In genomic region chr4:153115322-153116100, GRCh38 we compare ENCODE assay signal across 8 cellular contexts.
DNase-seq lines count a peak whose midpoint lies in the region; ATAC-seq and TF ChIP-seq lines count a peak whose summit lies in the region.

No MANE protein-coding gene starts in this region.

- no peaks in the 10 kb centered on the region for H3K9me2 ChIP-seq in OCI-LY1 (ENCODE audit: low read depth, low read length)

- peak overlapping the region; percentile 76 for H3K27ac ChIP-seq in OCI-LY1 (ENCODE audit: low read depth, low read length, poor library complexity, severe bottlenecking)

- H3F3A ChIP-seq in OCI-LY1 (ENCODE audit: insufficient read depth, low read length): no peaks in the 10 kb centered on the region

- ATAC-seq in HG02678 (IDR thresholded peaks at IDR 0.05; ENCODE audit: unreplicated experiment): peak; percentile 66
- peak; percentile 80 for ATAC-seq in Right ventricle myocardium superior (ENCODE audit: poor library complexity)

- H3K4me3 ChIP-seq in GM08714 (ENCODE audit: low read length): peak overlapping the region; percentile 24; the same call in 1 of the 2 replicates
- H3K4me3 ChIP-seq in OCI-LY1 (ENCODE audit: low read depth, low read length, poor library complexity, severe bottlenecking): peak overlapping the region; percentile 18

- H3K36me3 ChIP-seq in OCI-LY1 (ENCODE audit: insufficient read depth, low read length): no peaks in the 10 kb centered on the region

- no peak for TF ChIP-seq CTCF in OCI-LY1 (IDR thresholded peaks at IDR 0.05; ENCODE audit: low read length)

- no peaks in the 10 kb centered on the region for H4K20me1 ChIP-seq in OCI-LY1 (ENCODE audit: insufficient read depth, low read length)

- no peak overlapping the region for H2AFZ ChIP-seq in OCI-LY1 (ENCODE audit: low read length)

- H3K9ac ChIP-seq in OCI-LY1 (ENCODE audit: low read length): no peak overlapping the region; the same call in 1 of the 2 replicates

- H3K4me2 ChIP-seq in OCI-LY1 (ENCODE audit: low read length): peak overlapping the region; percentile 46

- no peaks in the 10 kb centered on the region for H3K79me2 ChIP-seq in OCI-LY1 (ENCODE audit: insufficient read depth, low read length)

- DNase-seq in activated T-cell treated with anti-CD3 and anti-CD28 coated beads, Interleukin-2, amount 50 U/mL, for 48 hours: peak; percentile 79 to 81
- DNase-seq in Right ventricle myocardium superior (no peak), NCI-H2227 (lab: John Stamatoyannopoulos, UW; ENCODE audit: unreplicated experiment) (no peak), retina (no peak)
- peak; percentile 39 to 52 for DNase-seq in stimulated activated CD4-positive, alpha-beta T cell treated with anti-CD3 and anti-CD28 coated beads, Interleukin-1b, Interleukin-23, amount 100 ng/mL, for 1 hour (ENCODE audit: low read depth in 2 of 2)

- intact Hi-C loops in Right ventricle myocardium superior (cut with DNase I): no loop called here

- no peaks in the 10 kb centered on the region for H3K9me3 ChIP-seq in OCI-LY1 (ENCODE audit: low read length)

- H3K27me3 ChIP-seq in OCI-LY1 (ENCODE audit: insufficient read depth, low read length): peaks cover 4% of the 10 kb centered on the region; the same call in 1 of the 2 replicates

- peaks cover 43% of the 10 kb centered on the region for H3K4me1 ChIP-seq in OCI-LY1 (ENCODE audit: insufficient read depth, low read length, severe bottlenecking)

Comparison
In these comparisons a context has a peak if more than half of its experiments do, and no peak if none do; other contexts are left out.
1. DNase-seq: peak in activated T-cell treated with anti-CD3 and anti-CD28 coated beads, Interleukin-2, amount 50 U/mL, for 48 hours (2 of 2) and stimulated activated CD4-positive, alpha-beta T cell treated with anti-CD3 and anti-CD28 coated beads, Interleukin-1b, Interleukin-23, amount 100 ng/mL, for 1 hour (2 of 2); none in Right ventricle myocardium superior (single experiment), NCI-H2227 (single experiment) and retina (single experiment).